Comparison of ENCODE assay signal across 17 cellular contexts in genomic region chr16:49734330-49734729, GRCh38.
DNase-seq lines count a peak whose midpoint lies in the region; ATAC-seq and TF ChIP-seq lines count a peak whose summit lies in the region.
"Had no signal": no experiment of that assay in that cellular context is flagged by ENCODE, and none has a peak within 500 bp of the region (broad histone marks: within the 10 kb centered on the region; RNA-seq: fewer than 3 reads in every experiment).

No MANE protein-coding gene starts in this region.

- H2BK15ac ChIP-seq in neuronal stem cell (ENCODE audit: low read length): no peak overlapping the region

- peaks cover 19% of the 10 kb centered on the region for H3K36me3 Mint-ChIP-seq in endodermal cell (ENCODE audit: low read depth)
- H3K36me3 Mint-ChIP-seq: CD4-positive, alpha-beta memory T cell had no signal

- H3K9ac ChIP-seq in endodermal cell (ENCODE audit: extremely low read depth, low read length, poor library complexity, severe bottlenecking) (no peak overlapping the region), neuronal stem cell (ENCODE audit: low read depth, low read length, poor library complexity) (no peak overlapping the region)

- peaks cover 12% of the 10 kb centered on the region for H3K4me1 Mint-ChIP-seq in endodermal cell
- H3K4me1 Mint-ChIP-seq: CD4-positive, alpha-beta memory T cell had no signal

- no peak overlapping the region for H2AFZ ChIP-seq in neuronal stem cell (ENCODE audit: low read length)

- no peak overlapping the region for H4K8ac ChIP-seq in neuronal stem cell (ENCODE audit: low read depth, low read length)

- H4K91ac ChIP-seq in neuronal stem cell (ENCODE audit: low read depth, low read length, poor library complexity): no peak overlapping the region

- H3K4me3 Mint-ChIP-seq in endodermal cell: no peak overlapping the region
- H3K4me3 Mint-ChIP-seq: CD4-positive, alpha-beta memory T cell had no signal

- 86 to 90% methylated on average over 10 of the region's 10 CpGs for WGBS in endodermal cell (ENCODE audit: insufficient coverage in 1 of 2, insufficient read length in 1 of 2), 2 experiments
- WGBS in neuronal stem cell (ENCODE audit: extremely low coverage in 2 of 2, insufficient read length in 2 of 2, insufficient replicate concordance in 1 of 2), 2 donors: no CpG with 5 or more reads among the region's 10 CpGs
- WGBS in spleen, 5 donors: 75 to 92% (median 87%) methylated on average over 6 to 10 of the region's 10 CpGs

- no peaks in the 10 kb centered on the region for H3K4me1 ChIP-seq in endodermal cell (ENCODE audit: control insufficient read depth, insufficient read depth, low read length)
- H3K4me1 ChIP-seq in neuronal stem cell (ENCODE audit: control insufficient read depth in 2 of 2, insufficient read depth in 1 of 2, low read depth in 1 of 2, low read length in 2 of 2): peaks cover 0 to 3% of the 10 kb centered on the region in 2 donors
- no peaks in the 10 kb centered on the region for H3K4me1 ChIP-seq in spleen
- H3K4me1 ChIP-seq: A549 had no signal

- ATAC-seq in left ventricle myocardium superior (peak; percentile 89), HG03135 (IDR thresholded peaks at IDR 0.05; ENCODE audit: unreplicated experiment) (no peak)
- ATAC-seq: A549 had no signal

- no peak for TF ChIP-seq CTCF in endodermal cell (conservative IDR thresholded peaks at IDR 0.05)
- TF ChIP-seq CTCF in spleen (IDR thresholded peaks at IDR 0.05 in 8 of 11, conservative IDR thresholded peaks at IDR 0.05 in 3 of 11): no peak

- no peak overlapping the region for H2BK5ac ChIP-seq in neuronal stem cell (ENCODE audit: low read length)

- peaks cover 8% of the 10 kb centered on the region for H3K79me1 ChIP-seq in neuronal stem cell (ENCODE audit: low read depth, low read length)

- H2AK5ac ChIP-seq in neuronal stem cell (ENCODE audit: low read depth, low read length): peak overlapping the region; percentile 11

- H2BK12ac ChIP-seq in neuronal stem cell (ENCODE audit: low read length): no peak overlapping the region

- peak overlapping the region; percentile 61 for H3K27ac Mint-ChIP-seq in endodermal cell
- H3K27ac Mint-ChIP-seq: CD4-positive, alpha-beta memory T cell had no signal

- TF ChIP-seq POLR2A in spleen (IDR thresholded peaks at IDR 0.05): no peak

- no peak overlapping the region for H3K14ac ChIP-seq in neuronal stem cell (ENCODE audit: low read length)

- H3K36me3 ChIP-seq in endodermal cell (ENCODE audit: control insufficient read depth, insufficient read depth, low read length) (peaks cover 17% of the 10 kb centered on the region), neuronal stem cell (replicated peaks in 1 of 2; ENCODE audit: control insufficient read depth in 2 of 2, insufficient read depth in 2 of 2, low read length in 2 of 2) (peaks cover 11 to 41% of the 10 kb centered on the region in 2 donors), spleen (no peaks in the 10 kb centered on the region)

- H3K27ac ChIP-seq in endodermal cell (ENCODE audit: low read depth, low read length) (no peak overlapping the region), neuronal stem cell (replicated peaks; ENCODE audit: low read length) (no peak overlapping the region), spleen (no peak overlapping the region)
- H3K27ac ChIP-seq: A549 had no signal

- H3K9me3 ChIP-seq in endodermal cell (ENCODE audit: control insufficient read depth, low read length): peaks cover 9% of the 10 kb centered on the region
- peaks cover 10 to 21% of the 10 kb centered on the region in 2 donors for H3K9me3 ChIP-seq in neuronal stem cell (replicated peaks in 1 of 2; ENCODE audit: control insufficient read depth in 2 of 2, insufficient read depth in 1 of 2, low read depth in 1 of 2, low read length in 2 of 2)
- peaks cover 0 to 13% (median 10%) of the 10 kb centered on the region in 8 donors for H3K9me3 ChIP-seq in spleen

- no peaks in the 10 kb centered on the region for H3K27me3 Mint-ChIP-seq in endodermal cell (ENCODE audit: insufficient read depth)

- H2BK120ac ChIP-seq in neuronal stem cell (ENCODE audit: low read depth, low read length): no peak overlapping the region

- intact Hi-C loops in left ventricle myocardium superior (cut with micrococcal nuclease): no loop called here
- intact Hi-C loops in spleen (cut with DNase I; ENCODE audit: low total_unique reads): no loop called here

- no peak overlapping the region for H3K4me2 ChIP-seq in neuronal stem cell (ENCODE audit: insufficient read depth, low read length, poor library complexity, severe bottlenecking)
- H3K4me2 ChIP-seq: A549 had no signal

- peak overlapping the region; percentile 24 for H3K18ac ChIP-seq in neuronal stem cell (ENCODE audit: low read length)

- H3K4me3 ChIP-seq in endodermal cell (ENCODE audit: low read length) (no peak overlapping the region), neuronal stem cell (ENCODE audit: low read length in 2 of 2) (no peak overlapping the region), spleen (no peak overlapping the region)
- H3K4me3 ChIP-seq: A549 had no signal

- H3K9me3 Mint-ChIP-seq in endodermal cell: peaks cover 15% of the 10 kb centered on the region

- DNase-seq in ELF-1 (ENCODE audit: low read depth, low spot score) (peak; percentile 78), endodermal cell (no peak), left ventricle myocardium superior (peak; percentile 71), neuronal stem cell (ENCODE audit: low spot score) (no peak), spleen (no peak), HPDE6-E6E7 (ENCODE audit: extremely low spot score) (no peak), ecto neural progenitor cell (ENCODE audit: low spot score) (no peak)
- DNase-seq: CD4-positive, alpha-beta memory T cell; DMS53; EL; KBM-7; NCI-H1694 treated with DMSO at 0.1 percent for 48 hours; NCI-H510A treated with DMSO at 0.1 percent for 48 hours; NCI-H82; SIG-M5 had no signal

- H3K23ac ChIP-seq in neuronal stem cell (ENCODE audit: low read depth, low read length, poor library complexity): no peak overlapping the region

- no peak overlapping the region for H3K4ac ChIP-seq in neuronal stem cell (ENCODE audit: low read length)

- H3K27me3 ChIP-seq in endodermal cell (ENCODE audit: control insufficient read depth, insufficient read depth, low read length, poor library complexity, severe bottlenecking) (no peaks in the 10 kb centered on the region), neuronal stem cell (ENCODE audit: control insufficient read depth in 3 of 3, insufficient read depth in 3 of 3, low read depth in 1 of 3, low read length in 3 of 3) (no peaks in the 10 kb centered on the region), spleen (replicated peaks in 1 of 7) (no peaks in the 10 kb centered on the region)

Comparison
In these comparisons a context has a peak if more than half of its experiments do, and no peak if none do; other contexts are left out.
1. DNase-seq: peak in ELF-1 (single experiment) and left ventricle myocardium superior (single experiment); none in endodermal cell (single experiment), neuronal stem cell (single experiment), spleen (single experiment), HPDE6-E6E7 (single experiment) and ecto neural progenitor cell (single experiment).